In the genomic region with DNA sequence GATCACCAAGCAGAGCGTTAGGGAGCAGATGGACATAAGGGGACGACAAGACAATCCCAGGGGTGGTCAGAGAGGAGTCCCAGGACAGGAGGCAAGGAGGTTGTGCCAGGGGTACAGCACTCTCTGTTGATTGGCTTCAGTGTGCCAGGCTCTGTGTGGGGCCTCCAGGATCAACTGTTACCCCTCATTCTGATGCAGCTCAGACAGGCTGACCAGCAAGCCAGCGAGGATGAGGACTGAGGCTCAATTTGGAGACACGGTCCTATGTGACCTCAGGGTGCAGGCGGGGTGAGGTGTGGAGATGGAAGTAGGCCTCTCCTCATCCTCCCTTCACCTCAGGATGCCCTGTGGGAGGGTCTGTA, we compare ENCODE assay signal across 22 cellular contexts. TPM values are rescaled to one million over a fixed set of nuclear protein-coding genes. Genes with fewer than 3 reads are reported as not detected.
DNase-seq lines count a peak whose midpoint lies in the region; ATAC-seq, FAIRE-seq and TF ChIP-seq lines count a peak whose summit lies in the region.
"Had no signal": no experiment of that assay in that cellular context is flagged by ENCODE, and none has a peak within 500 bp of the region (broad histone marks: within the 10 kb centered on the region; RNA-seq: fewer than 3 reads in every experiment).

No MANE protein-coding gene starts in this region.

- TF ChIP-seq POLR2A in endothelial cell of umbilical vein (IDR thresholded peaks at IDR 0.05; ENCODE audit: low read depth, low read length): peak; percentile 25
- no peak for TF ChIP-seq POLR2A in testis (IDR thresholded peaks at IDR 0.05)

- H3K27me3 ChIP-seq in right atrium auricular region: no peaks in the 10 kb centered on the region
- H3K27me3 ChIP-seq in endothelial cell of umbilical vein (ENCODE audit: control insufficient read depth in 2 of 2, insufficient read depth in 2 of 2, low read length in 2 of 2): no peaks in the 10 kb centered on the region
- H3K27me3 ChIP-seq in testis: no peaks in the 10 kb centered on the region

- WGBS in testis, 2 donors: 62 to 77% methylated on average over 5 of the region's 5 CpGs

- H3K9me3 ChIP-seq in right atrium auricular region (no peaks in the 10 kb centered on the region), endothelial cell of umbilical vein (replicated peaks; ENCODE audit: control insufficient read depth, insufficient read depth, low read length) (no peaks in the 10 kb centered on the region), testis (no peaks in the 10 kb centered on the region)

- no peaks in the 10 kb centered on the region for H3K9me1 ChIP-seq in endothelial cell of umbilical vein (replicated peaks; ENCODE audit: control insufficient read depth, extremely low read depth, insufficient read depth, low read length)

- H3K4me1 Mint-ChIP-seq in stimulated activated effector memory CD8-positive, alpha-beta T cell treated with anti-CD3 and anti-CD28 coated beads, Interleukin-12 subunit alpha, Interleukin-12 subunit beta, amount 100 ng/mL, for 72 hours: peaks cover 33% of the 10 kb centered on the region

- DNase-seq in cardiac septum (ENCODE audit: low spot score): peak; percentile 44
- no peak for DNase-seq in right atrium auricular region (ENCODE audit: low spot score)
- DNase-seq in RWPE1 (ENCODE audit: low spot score): no peak
- no peak for DNase-seq in endothelial cell of umbilical vein (ENCODE audit: low read depth, low spot score)
- DNase-seq in testis: peak; percentile 11
- no peak for DNase-seq in stimulated activated effector memory CD8-positive, alpha-beta T cell treated with anti-CD3 and anti-CD28 coated beads, Interleukin-12 subunit alpha, Interleukin-12 subunit beta, amount 100 ng/mL, for 72 hours (ENCODE audit: low spot score in 2 of 2)
- DNase-seq: CD4-positive, CD25-positive, alpha-beta regulatory T cell; DMS153; HCEC 1CT; MV-4-11; NCI-H1105 treated with DMSO at 0.1 percent for 48 hours; NCI-H2029 treated with DMSO at 0.1 percent for 48 hours; NCI-H226; NCI-H510A treated with DMSO at 0.1 percent for 48 hours; NCI-H774 had no signal

- no peak overlapping the region for H3K4me3 Mint-ChIP-seq in stimulated activated effector memory CD8-positive, alpha-beta T cell treated with anti-CD3 and anti-CD28 coated beads, Interleukin-12 subunit alpha, Interleukin-12 subunit beta, amount 100 ng/mL, for 72 hours
- H3K4me3 Mint-ChIP-seq: GM23338 had no signal

- H3K4me3 ChIP-seq in right atrium auricular region (no peak overlapping the region), endothelial cell of umbilical vein (replicated peaks in 1 of 3; ENCODE audit: insufficient read depth in 1 of 3, low read depth in 1 of 3, low read length in 3 of 3) (no peak overlapping the region), testis (no peak overlapping the region)
- H3K4me3 ChIP-seq: GM23338 had no signal

- peaks cover 26% of the 10 kb centered on the region for H3K79me2 ChIP-seq in endothelial cell of umbilical vein (ENCODE audit: control insufficient read depth, insufficient read depth, low read length)

- intact Hi-C loops in cardiac septum (cut with DNase I): loop anchor here (5.0 kb wide), 1 partner anchor 82 kb away; the partner anchor contains the start of gene ELOVL1
- intact Hi-C loops in endothelial cell of umbilical vein (cut with micrococcal nuclease): no loop called here
- intact Hi-C loops in testis (cut with DNase I; ENCODE audit: low total_unique reads): no loop called here

- H3K27ac ChIP-seq in right atrium auricular region: no peak overlapping the region
- H3K27ac ChIP-seq in RWPE1: peak overlapping the region; percentile 98
- no peak overlapping the region for H3K27ac ChIP-seq in endothelial cell of umbilical vein (ENCODE audit: insufficient read depth, low read depth, low read length)
- no peak overlapping the region for H3K27ac ChIP-seq in testis

- no peaks in the 10 kb centered on the region for H4K20me1 ChIP-seq in endothelial cell of umbilical vein (replicated peaks; ENCODE audit: control insufficient read depth, extremely low read depth, insufficient read depth, low read length)

- FAIRE-seq in endothelial cell of umbilical vein (lab: Jason Lieb, UNC): no peak
- FAIRE-seq: GM12891 had no signal

- no peak overlapping the region for H3K4me2 ChIP-seq in endothelial cell of umbilical vein (ENCODE audit: insufficient read depth, low read length)
- H3K4me2 ChIP-seq: GM23338 had no signal

- H3K9me3 Mint-ChIP-seq in stimulated activated effector memory CD8-positive, alpha-beta T cell treated with anti-CD3 and anti-CD28 coated beads, Interleukin-12 subunit alpha, Interleukin-12 subunit beta, amount 100 ng/mL, for 72 hours: no peaks in the 10 kb centered on the region
- H3K9me3 Mint-ChIP-seq: CD4-positive, CD25-positive, alpha-beta regulatory T cell; IgD-negative memory B cell had no signal

- CTCF ChIA-PET in RWPE1 (lab: Yijun Ruan, JAX): no interaction called here
- CTCF ChIA-PET in endothelial cell of umbilical vein (lab: Charles Lee): no interaction called here

- H3K4me1 ChIP-seq in right atrium auricular region (peaks cover 0 to 27% of the 10 kb centered on the region in 2 donors), endothelial cell of umbilical vein (ENCODE audit: control insufficient read depth, extremely low read depth, insufficient read depth, low read length) (peaks cover 40% of the 10 kb centered on the region), testis (peaks cover 5% of the 10 kb centered on the region)

- no TSS peak for BruUV-seq in endothelial cell of umbilical vein (replicated peaks; lab: Mats Ljungman, UMichigan)

- H3K27ac Mint-ChIP-seq in stimulated activated effector memory CD8-positive, alpha-beta T cell treated with anti-CD3 and anti-CD28 coated beads, Interleukin-12 subunit alpha, Interleukin-12 subunit beta, amount 100 ng/mL, for 72 hours: no peak overlapping the region
- H3K27ac Mint-ChIP-seq: GM23338 had no signal

- TF ChIP-seq CTCF in right atrium auricular region (IDR thresholded peaks at IDR 0.05) (no peak), RWPE1 (conservative IDR thresholded peaks at IDR 0.05; ENCODE audit: low read depth) (no peak), endothelial cell of umbilical vein (IDR thresholded peaks at IDR 0.05; ENCODE audit: extremely low read depth in 1 of 2, insufficient read depth in 1 of 2, low read depth in 1 of 2, low read length in 2 of 2) (no peak), testis (IDR thresholded peaks at IDR 0.05) (no peak)

- peaks cover 63% of the 10 kb centered on the region for H3K36me3 Mint-ChIP-seq in stimulated activated effector memory CD8-positive, alpha-beta T cell treated with anti-CD3 and anti-CD28 coated beads, Interleukin-12 subunit alpha, Interleukin-12 subunit beta, amount 100 ng/mL, for 72 hours

- ATAC-seq in GM18909 (IDR thresholded peaks at IDR 0.05; ENCODE audit: poor library complexity, unreplicated experiment): no peak
- ATAC-seq in stimulated activated effector memory CD8-positive, alpha-beta T cell treated with anti-CD3 and anti-CD28 coated beads, Interleukin-12 subunit alpha, Interleukin-12 subunit beta, amount 100 ng/mL, for 72 hours: no peak
- no peak for ATAC-seq in HG03457 (IDR thresholded peaks at IDR 0.05; ENCODE audit: unreplicated experiment)
- ATAC-seq: GM23338, Panc1, Right ventricle myocardium inferior had no signal

- dilution Hi-C loops in endothelial cell of umbilical vein (cut with MboI; ENCODE audit: extremely low pct_ligation_motif_present, low sequenced_read_pairs): no loop called here

- POLR2A ChIA-PET in RWPE1 (lab: Yijun Ruan, JAX; ENCODE audit: low non-redundant PET): no interaction called here
- POLR2A ChIA-PET in endothelial cell of umbilical vein (lab: Charles Lee): no interaction called here

- H3K9ac ChIP-seq in endothelial cell of umbilical vein (replicated peaks; ENCODE audit: extremely low read depth, insufficient read depth, low read length): no peak overlapping the region

- H2AFZ ChIP-seq in endothelial cell of umbilical vein (ENCODE audit: low read depth, low read length): no peak overlapping the region
- H2AFZ ChIP-seq: GM23338 had no signal

- H3K36me3 ChIP-seq in right atrium auricular region (peaks cover 69% of the 10 kb centered on the region), endothelial cell of umbilical vein (ENCODE audit: control insufficient read depth in 2 of 2, extremely low read depth in 1 of 2, insufficient read depth in 2 of 2, low read length in 2 of 2) (peaks cover 18 to 54% of the 10 kb centered on the region in 2 experiments), testis (ENCODE audit: low read depth, missing control alignments) (no peaks in the 10 kb centered on the region)

TF ChIP-seq in endothelial cell of umbilical vein, 7 proteins besides CTCF, POLR2A, EP300 and RAD21 (continues in another document):
- no peak for TF ChIP-seq JUN (IDR thresholded peaks at IDR 0.05; ENCODE audit: borderline replicate concordance, insufficient read depth, insufficient read length, low read depth)
- no peak for TF ChIP-seq GATA2 (IDR thresholded peaks at IDR 0.05; ENCODE audit: insufficient read depth, insufficient read length, low read depth, low read length)
- TF ChIP-seq POLR2AphosphoS5 (IDR thresholded peaks at IDR 0.05; ENCODE audit: insufficient read depth, low read depth, low read length): no peak

RNA-seq across cellular contexts. Expression of gene HYI, which starts 4.0 kb away (rescaled TPM):
- total RNA-seq in cardiac septum (26.3 TPM), right atrium auricular region (10 to 100 TPM; 17.3 to 23.0 TPM), endothelial cell of umbilical vein (266 and 342 TPM in 2 replicates), testis (10 to 100 TPM; 21.2 to 35.5 TPM)
- polyA plus RNA-seq in endothelial cell of umbilical vein (324 and 351 TPM in 2 replicates), testis (ENCODE audit: insufficient read depth, low read depth, low replicate concordance) (20.1 TPM)
- polyA plus RNA-seq in endothelial cell of umbilical vein (2011; cell fraction: cytosol; rRNA removed): 244 and 309 TPM in 2 replicates
- 1,045 and 1,101 TPM in 2 replicates for polyA plus RNA-seq in endothelial cell of umbilical vein (2011; cell fraction: nucleus; rRNA removed)
- polyA plus RNA-seq in endothelial cell of umbilical vein (2012): 216 and 227 TPM in 2 replicates
- polyA minus RNA-seq in endothelial cell of umbilical vein: 145 and 146 TPM in 2 replicates
- 10.7 TPM for polyA minus RNA-seq in endothelial cell of umbilical vein (2011; cell fraction: cytosol; rRNA and poly(A)+ RNA removed)
- polyA minus RNA-seq in endothelial cell of umbilical vein (2011; cell fraction: nucleus; rRNA and poly(A)+ RNA removed): 120 and 216 TPM in 2 replicates

RNA-seq across cellular contexts. Expression of gene SZT2, which starts 60.0 kb away (rescaled TPM):
- 35.7 TPM for total RNA-seq in cardiac septum
- total RNA-seq in right atrium auricular region: 10 to 100 TPM; 17.5 to 22.8 TPM
- 49.9 and 50.3 TPM in 2 replicates for total RNA-seq in endothelial cell of umbilical vein
- 11.4 TPM in 2 replicates for polyA plus RNA-seq in endothelial cell of umbilical vein
- polyA plus RNA-seq in endothelial cell of umbilical vein (2011; cell fraction: cytosol; rRNA removed): 5.1 and 5.3 TPM in 2 replicates
- 70.0 and 86.8 TPM in 2 replicates for polyA plus RNA-seq in endothelial cell of umbilical vein (2011; cell fraction: nucleus; rRNA removed)
- 15.0 and 17.5 TPM in 2 replicates for polyA plus RNA-seq in endothelial cell of umbilical vein (2012)
- 89.4 and 97.4 TPM in 2 replicates for polyA minus RNA-seq in endothelial cell of umbilical vein
- 6.0 TPM for polyA minus RNA-seq in endothelial cell of umbilical vein (2011; cell fraction: cytosol; rRNA and poly(A)+ RNA removed)
- polyA minus RNA-seq in endothelial cell of umbilical vein (2011; cell fraction: nucleus; rRNA and poly(A)+ RNA removed): 75.8 and 107 TPM in 2 replicates
- 100 to 1,000 TPM in 1 of 2 donors, 10 to 100 TPM in 1; 90.1 to 115 TPM for total RNA-seq in testis
- 40.0 TPM for polyA plus RNA-seq in testis (ENCODE audit: insufficient read depth, low read depth, low replicate concordance)

Comparison
In these comparisons a context has a peak if more than half of its experiments do, and no peak if none do; other contexts are left out.
1. DNase-seq: peak in cardiac septum (single experiment) and testis (single experiment); none in right atrium auricular region (single experiment), RWPE1 (single experiment), endothelial cell of umbilical vein (single experiment) and stimulated activated effector memory CD8-positive, alpha-beta T cell treated with anti-CD3 and anti-CD28 coated beads, Interleukin-12 subunit alpha, Interleukin-12 subunit beta, amount 100 ng/mL, for 72 hours (0 of 2).